In genomic region chr18:45838302-45839070, GRCh38 we compare ENCODE assay signal across 10 cellular contexts. TPM values are rescaled to one million over a fixed set of nuclear protein-coding genes. Genes with fewer than 3 reads are reported as not detected.
DNase-seq lines count a peak whose midpoint lies in the region; ATAC-seq and TF ChIP-seq lines count a peak whose summit lies in the region.
"Had no signal": no experiment of that assay in that cellular context is flagged by ENCODE, and none has a peak within 500 bp of the region (broad histone marks: within the 10 kb centered on the region; RNA-seq: fewer than 3 reads in every experiment).

No MANE protein-coding gene starts in this region.

- no peak for DNase-seq in activated naive CD8-positive, alpha-beta T cell treated with anti-CD3 and anti-CD28 coated beads, Interleukin-2, amount 50 U/mL, for 24 hours
- DNase-seq in choroid plexus epithelial cell (ENCODE audit: low read depth) (no peak), memory B cell (ENCODE audit: low spot score in 2 of 2) (no peak), thyroid gland (peak; percentile 42 to 55), superior temporal gyrus (ENCODE audit: extremely low spot score) (no peak)
- DNase-seq: C1 segment of cervical spinal cord had no signal

- H3K4me1 ChIP-seq in thyroid gland = peaks cover 17 to 24% of the 10 kb centered on the region in 2 donors

- TF ChIP-seq CTCF in choroid plexus epithelial cell (conservative IDR thresholded peaks at IDR 0.05; ENCODE audit: low read depth, low read length) (no peak), thyroid gland (IDR thresholded peaks at IDR 0.05) (no peak)

- no peak for ATAC-seq in activated naive CD8-positive, alpha-beta T cell treated with anti-CD3 and anti-CD28 coated beads, Interleukin-2, amount 50 U/mL, for 24 hours
- ATAC-seq in memory B cell (ENCODE audit: low read depth) (no peak), GM18498 (IDR thresholded peaks at IDR 0.05; ENCODE audit: unreplicated experiment) (no peak), GM21381 (IDR thresholded peaks at IDR 0.05; ENCODE audit: unreplicated experiment) (no peak)

- H3K27me3 Mint-ChIP-seq in activated naive CD8-positive, alpha-beta T cell = peaks cover 16% of the 10 kb centered on the region
- peaks cover 38% of the 10 kb centered on the region for H3K27me3 Mint-ChIP-seq in activated naive CD8-positive, alpha-beta T cell treated with anti-CD3 and anti-CD28 coated beads, Interleukin-2, amount 50 U/mL, for 24 hours
- H3K27me3 Mint-ChIP-seq in memory B cell = peaks cover 27% of the 10 kb centered on the region

- H3K36me3 Mint-ChIP-seq in activated naive CD8-positive, alpha-beta T cell = no peaks in the 10 kb centered on the region
- H3K36me3 Mint-ChIP-seq in activated naive CD8-positive, alpha-beta T cell treated with anti-CD3 and anti-CD28 coated beads, Interleukin-2, amount 50 U/mL, for 24 hours (ENCODE audit: low read depth) = no peaks in the 10 kb centered on the region
- peaks cover 2% of the 10 kb centered on the region for H3K36me3 Mint-ChIP-seq in memory B cell

- H3K27ac Mint-ChIP-seq in activated naive CD8-positive, alpha-beta T cell = no peak overlapping the region
- H3K27ac Mint-ChIP-seq in activated naive CD8-positive, alpha-beta T cell treated with anti-CD3 and anti-CD28 coated beads, Interleukin-2, amount 50 U/mL, for 24 hours = no peak overlapping the region
- no peak overlapping the region for H3K27ac Mint-ChIP-seq in memory B cell

- peaks cover 7% of the 10 kb centered on the region for H3K4me1 Mint-ChIP-seq in activated naive CD8-positive, alpha-beta T cell (ENCODE audit: low read depth)
- peaks cover 10% of the 10 kb centered on the region for H3K4me1 Mint-ChIP-seq in activated naive CD8-positive, alpha-beta T cell treated with anti-CD3 and anti-CD28 coated beads, Interleukin-2, amount 50 U/mL, for 24 hours
- peaks cover 8% of the 10 kb centered on the region for H3K4me1 Mint-ChIP-seq in memory B cell

- H3K27me3 ChIP-seq in thyroid gland = no peaks in the 10 kb centered on the region

- intact Hi-C loops in thyroid gland (cut with DNase I) = no loop called here

- peak overlapping the region; percentile 42 for H3K4me3 Mint-ChIP-seq in activated naive CD8-positive, alpha-beta T cell
- H3K4me3 Mint-ChIP-seq in activated naive CD8-positive, alpha-beta T cell treated with anti-CD3 and anti-CD28 coated beads, Interleukin-2, amount 50 U/mL, for 24 hours = no peak overlapping the region
- H3K4me3 Mint-ChIP-seq in memory B cell = peak overlapping the region; percentile 38

- no peaks in the 10 kb centered on the region for H3K36me3 ChIP-seq in thyroid gland

- whole genome bisulfite sequencing in thyroid gland, 2 donors = 18 to 32% methylated on average over 7 to 23 of the region's 53 CpGs

- no peaks in the 10 kb centered on the region for H3K9me3 ChIP-seq in thyroid gland

- H3K4me3 ChIP-seq in choroid plexus epithelial cell (ENCODE audit: low read depth, low read length) = peak overlapping the region; percentile 18
- peak overlapping the region in 1 of 3 donors; percentile 32 for H3K4me3 ChIP-seq in thyroid gland (replicated peaks in 1 of 3)

- no peak overlapping the region for H3K27ac ChIP-seq in thyroid gland

- no peak for TF ChIP-seq POLR2A in thyroid gland (IDR thresholded peaks at IDR 0.05)

- no peaks in the 10 kb centered on the region for H3K9me3 Mint-ChIP-seq in activated naive CD8-positive, alpha-beta T cell (ENCODE audit: low read depth)
- H3K9me3 Mint-ChIP-seq in activated naive CD8-positive, alpha-beta T cell treated with anti-CD3 and anti-CD28 coated beads, Interleukin-2, amount 50 U/mL, for 24 hours = no peaks in the 10 kb centered on the region
- H3K9me3 Mint-ChIP-seq in memory B cell = no peaks in the 10 kb centered on the region

RNA-seq across cellular contexts. Expression of gene SIGLEC15, which starts 13.0 kb away (rescaled TPM):
- total RNA-seq in thyroid gland = 1 to 10 TPM in 1 of 4 donors, under 1 TPM in 2, not detected in 1; 0.33 to 4.0 (median 0.54) TPM
- total RNA-seq: H7 had no signal

Comparison
In these comparisons a context has a peak if more than half of its experiments do, and no peak if none do; other contexts are left out.
1. DNase-seq: peak in thyroid gland (2 of 2); none in activated naive CD8-positive, alpha-beta T cell treated with anti-CD3 and anti-CD28 coated beads, Interleukin-2, amount 50 U/mL, for 24 hours (single experiment), choroid plexus epithelial cell (single experiment), memory B cell (0 of 2) and superior temporal gyrus (single experiment).